Comparison of ENCODE assay signal across 19 cellular contexts in genomic region chr7:29017666-29018065, GRCh38. TPM values are rescaled to one million over a fixed set of nuclear protein-coding genes. Genes with fewer than 3 reads are reported as not detected.
A peak's percentile ranks its signal among the peaks of the same experiment; 100 is the strongest.
DNase-seq lines count a peak whose midpoint lies in the region; ATAC-seq and TF ChIP-seq lines count a peak whose summit lies in the region.
"Had no signal": no experiment of that assay in that cellular context is flagged by ENCODE, and none has a peak within 500 bp of the region (broad histone marks: within the 10 kb centered on the region; RNA-seq: fewer than 3 reads in every experiment).

No MANE protein-coding gene starts in this region.

- in situ Hi-C loops in gastrocnemius medialis (cut with MboI; ENCODE audit: low sequenced_read_pairs in 4 of 4), result no loop called here

- H3K36me3 ChIP-seq in gastrocnemius medialis, result no peaks in the 10 kb centered on the region
- H3K36me3 ChIP-seq: BE2C, cardiac muscle cell, upper lobe of left lung had no signal

- H3K9me3 ChIP-seq in gastrocnemius medialis, result no peaks in the 10 kb centered on the region
- H3K9me3 ChIP-seq: BE2C, upper lobe of left lung had no signal

- no peak overlapping the region for H3K27ac ChIP-seq in gastrocnemius medialis
- H3K27ac ChIP-seq: cardiac muscle cell, upper lobe of left lung had no signal

- intact Hi-C loops in gastrocnemius medialis (cut with DNase I; ENCODE audit: low total_unique reads) (loop anchor here (10.0 kb wide), 2 partner anchors 63 to 387 kb away; partner anchors contain the start of gene TRIL), posterior vena cava (cut with DNase I) (loop anchor here in 1 of 2 donors (10.0 kb wide), 1 partner anchor 93 kb away; no protein-coding TSS in a partner anchor)

- no peaks in the 10 kb centered on the region for H3K27me3 ChIP-seq in gastrocnemius medialis
- H3K27me3 ChIP-seq: BE2C, cardiac muscle cell, upper lobe of left lung had no signal

- H3K4me1 ChIP-seq in gastrocnemius medialis, result peaks cover 3 to 19% of the 10 kb centered on the region in 2 donors
- H3K4me1 ChIP-seq: BE2C, upper lobe of left lung had no signal

- H3K4me3 ChIP-seq in choroid plexus epithelial cell (ENCODE audit: low read depth, low read length) (no peak overlapping the region), gastrocnemius medialis (no peak overlapping the region)
- H3K4me3 ChIP-seq: cardiac muscle cell, upper lobe of left lung had no signal

- no peak for TF ChIP-seq POLR2A in gastrocnemius medialis (IDR thresholded peaks at IDR 0.05)

- no peak for TF ChIP-seq CTCF in choroid plexus epithelial cell (conservative IDR thresholded peaks at IDR 0.05; ENCODE audit: low read depth, low read length)
- TF ChIP-seq CTCF in gastrocnemius medialis (IDR thresholded peaks at IDR 0.05 in 4 of 5, conservative IDR thresholded peaks at IDR 0.05 in 1 of 5), result no peak

- ATAC-seq in gastrocnemius medialis, result no peak
- ATAC-seq: naive thymus-derived CD8-positive, alpha-beta T cell; stimulated activated effector memory CD8-positive, alpha-beta T cell treated with anti-CD3 and anti-CD28 coated beads, Interleukin-12 subunit alpha, Interleukin-12 subunit beta, amount 100 ng/mL, for 72 hours; WTC11 had no signal

- DNase-seq in A172 (ENCODE audit: low spot score) (peak; percentile 19), DMS79 treated with DMSO at 0.1 percent for 48 hours (lab: John Stamatoyannopoulos, UW) (peak; percentile 82), NCI-H2107 treated with DMSO at 0.1 percent for 48 hours (lab: John Stamatoyannopoulos, UW; ENCODE audit: unreplicated experiment) (peak; percentile 91), choroid plexus epithelial cell (ENCODE audit: low read depth) (peak; percentile 74), mesenteric fat pad (ENCODE audit: low spot score) (no peak), gastrocnemius medialis (no peak), HuH-7.5 (ENCODE audit: low spot score) (no peak), posterior vena cava (ENCODE audit: low spot score) (no peak)
- DNase-seq: activated naive CD4-positive, alpha-beta T cell; BE2C; head of caudate nucleus; left cardiac atrium; naive thymus-derived CD8-positive, alpha-beta T cell; NCI-H1436; stimulated activated CD4-positive, alpha-beta T cell treated with anti-CD3 and anti-CD28 coated beads, Interleukin-4, amount 100 ng/mL, for 4 hours; upper lobe of left lung had no signal

RNA-seq across cellular contexts. Expression of gene TRIL, which starts 59.5 kb away (rescaled TPM):
- not detected in 2 replicates for total RNA-seq in A172 (2014; rRNA removed; shearing (Covaris generic))
- 3.7 TPM for total RNA-seq in mesenteric fat pad
- total RNA-seq in gastrocnemius medialis, result 1 to 10 TPM in 1 of 4 donors, under 1 TPM in 3; 0.25 to 1.2 (median 0.63) TPM
- 10 to 100 TPM in 1 of 2 donors, 1 to 10 TPM in 1; 4.6 to 10.6 TPM for total RNA-seq in posterior vena cava
- total RNA-seq: naive thymus-derived CD8-positive, alpha-beta T cell had no signal

Comparison
In these comparisons a context has a peak if more than half of its experiments do, and no peak if none do; other contexts are left out.
1. DNase-seq: peak in A172 (single experiment), DMS79 treated with DMSO at 0.1 percent for 48 hours (single experiment), NCI-H2107 treated with DMSO at 0.1 percent for 48 hours (single experiment) and choroid plexus epithelial cell (single experiment); none in mesenteric fat pad (single experiment), gastrocnemius medialis (0 of 2), HuH-7.5 (single experiment) and posterior vena cava (single experiment).